ENCODE assay signal across 1 cellular context in the genomic region with DNA sequence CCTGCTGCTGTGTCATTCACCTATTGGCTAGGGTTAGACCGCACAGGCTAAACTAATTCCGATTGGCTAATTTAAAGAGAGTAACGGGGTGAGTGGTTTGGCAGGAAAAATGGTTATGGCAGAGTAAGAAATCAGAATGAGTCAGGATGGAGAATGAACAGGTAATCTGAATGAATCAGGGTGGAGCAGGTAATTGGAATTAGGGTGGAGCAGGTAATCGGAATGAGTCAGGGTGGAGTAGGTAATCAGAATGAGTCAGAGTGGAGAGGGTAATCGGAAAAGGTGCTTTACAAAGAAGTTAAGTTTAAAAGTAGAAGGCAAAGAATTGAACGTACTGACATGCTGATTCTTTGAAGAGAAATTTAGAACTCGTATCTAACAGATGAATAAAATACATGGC.
TF ChIP-seq lines count a peak whose summit lies in the region.

No MANE protein-coding gene starts in this region.

TF ChIP-seq in WTC11, 78 proteins besides CTCF, POLR2A, EP300 and RAD21 (continued from another document):
- TF ChIP-seq FOXJ3 (CRISPR knock-in tag; IDR thresholded peaks at IDR 0.05; ENCODE audit: borderline replicate concordance): no peak
- TF ChIP-seq TCF7 (CRISPR knock-in tag; IDR thresholded peaks at IDR 0.05; ENCODE audit: low read depth): no peak
- TF ChIP-seq NR2C2 (CRISPR knock-in tag; IDR thresholded peaks at IDR 0.05): no peak
- TF ChIP-seq, protein P1, sequence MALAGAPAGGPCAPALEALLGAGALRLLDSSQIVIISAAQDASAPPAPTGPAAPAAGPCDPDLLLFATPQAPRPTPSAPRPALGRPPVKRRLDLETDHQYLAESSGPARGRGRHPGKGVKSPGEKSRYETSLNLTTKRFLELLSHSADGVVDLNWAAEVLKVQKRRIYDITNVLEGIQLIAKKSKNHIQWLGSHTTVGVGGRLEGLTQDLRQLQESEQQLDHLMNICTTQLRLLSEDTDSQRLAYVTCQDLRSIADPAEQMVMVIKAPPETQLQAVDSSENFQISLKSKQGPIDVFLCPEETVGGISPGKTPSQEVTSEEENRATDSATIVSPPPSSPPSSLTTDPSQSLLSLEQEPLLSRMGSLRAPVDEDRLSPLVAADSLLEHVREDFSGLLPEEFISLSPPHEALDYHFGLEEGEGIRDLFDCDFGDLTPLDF (CRISPR knock-in tag; IDR thresholded peaks at IDR 0.05): no peak
- TF ChIP-seq FOXP1 (CRISPR knock-in tag; IDR thresholded peaks at IDR 0.05; ENCODE audit: borderline replicate concordance): no peak
- TF ChIP-seq ZNF263 (CRISPR knock-in tag; IDR thresholded peaks at IDR 0.05; ENCODE audit: low read depth): no peak
- TF ChIP-seq, protein P2, sequence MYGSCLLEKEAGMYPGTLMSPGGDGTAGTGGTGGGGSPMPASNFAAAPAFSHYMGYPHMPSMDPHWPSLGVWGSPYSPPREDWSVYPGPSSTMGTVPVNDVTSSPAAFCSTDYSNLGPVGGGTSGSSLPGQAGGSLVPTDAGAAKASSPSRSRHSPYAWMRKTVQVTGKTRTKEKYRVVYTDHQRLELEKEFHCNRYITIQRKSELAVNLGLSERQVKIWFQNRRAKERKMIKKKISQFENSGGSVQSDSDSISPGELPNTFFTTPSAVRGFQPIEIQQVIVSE (CRISPR knock-in tag; IDR thresholded peaks at IDR 0.05; ENCODE audit: borderline replicate concordance): no peak
- TF ChIP-seq PRRX2 (CRISPR knock-in tag; IDR thresholded peaks at IDR 0.05): no peak
- no peak for TF ChIP-seq SP1 (CRISPR knock-in tag; conservative IDR thresholded peaks at IDR 0.05)
- TF ChIP-seq, protein P3, sequence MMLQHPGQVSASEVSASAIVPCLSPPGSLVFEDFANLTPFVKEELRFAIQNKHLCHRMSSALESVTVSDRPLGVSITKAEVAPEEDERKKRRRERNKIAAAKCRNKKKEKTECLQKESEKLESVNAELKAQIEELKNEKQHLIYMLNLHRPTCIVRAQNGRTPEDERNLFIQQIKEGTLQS (CRISPR knock-in tag; conservative IDR thresholded peaks at IDR 0.05): no peak
- TF ChIP-seq, protein P4, sequence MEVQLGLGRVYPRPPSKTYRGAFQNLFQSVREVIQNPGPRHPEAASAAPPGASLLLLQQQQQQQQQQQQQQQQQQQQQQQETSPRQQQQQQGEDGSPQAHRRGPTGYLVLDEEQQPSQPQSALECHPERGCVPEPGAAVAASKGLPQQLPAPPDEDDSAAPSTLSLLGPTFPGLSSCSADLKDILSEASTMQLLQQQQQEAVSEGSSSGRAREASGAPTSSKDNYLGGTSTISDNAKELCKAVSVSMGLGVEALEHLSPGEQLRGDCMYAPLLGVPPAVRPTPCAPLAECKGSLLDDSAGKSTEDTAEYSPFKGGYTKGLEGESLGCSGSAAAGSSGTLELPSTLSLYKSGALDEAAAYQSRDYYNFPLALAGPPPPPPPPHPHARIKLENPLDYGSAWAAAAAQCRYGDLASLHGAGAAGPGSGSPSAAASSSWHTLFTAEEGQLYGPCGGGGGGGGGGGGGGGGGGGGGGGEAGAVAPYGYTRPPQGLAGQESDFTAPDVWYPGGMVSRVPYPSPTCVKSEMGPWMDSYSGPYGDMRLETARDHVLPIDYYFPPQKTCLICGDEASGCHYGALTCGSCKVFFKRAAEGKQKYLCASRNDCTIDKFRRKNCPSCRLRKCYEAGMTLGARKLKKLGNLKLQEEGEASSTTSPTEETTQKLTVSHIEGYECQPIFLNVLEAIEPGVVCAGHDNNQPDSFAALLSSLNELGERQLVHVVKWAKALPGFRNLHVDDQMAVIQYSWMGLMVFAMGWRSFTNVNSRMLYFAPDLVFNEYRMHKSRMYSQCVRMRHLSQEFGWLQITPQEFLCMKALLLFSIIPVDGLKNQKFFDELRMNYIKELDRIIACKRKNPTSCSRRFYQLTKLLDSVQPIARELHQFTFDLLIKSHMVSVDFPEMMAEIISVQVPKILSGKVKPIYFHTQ (CRISPR knock-in tag; IDR thresholded peaks at IDR 0.05): no peak
